8 cellular contexts compared by ENCODE assay signal in genomic region chr2:203052539-203052938, GRCh38.
"Had no signal": no experiment of that assay in that cellular context is flagged by ENCODE, and none has a peak within 500 bp of the region (broad histone marks: within the 10 kb centered on the region; RNA-seq: fewer than 3 reads in every experiment).

No MANE protein-coding gene starts in this region.

- H3K4me2 ChIP-seq: KMS-11 had no signal

- H3K9me3 Mint-ChIP-seq: IgD-negative memory B cell had no signal

- H3K27ac ChIP-seq: HL-60, KMS-11 had no signal

- H3K27ac Mint-ChIP-seq: IgD-negative memory B cell had no signal

- DNase-seq: IMR-90, KBM-7, KG1 had no signal

- H3K9ac ChIP-seq: KMS-11 had no signal

- H3K4me1 Mint-ChIP-seq: IgD-negative memory B cell had no signal

- H3K4me3 Mint-ChIP-seq: IgD-negative memory B cell had no signal

- H3K27me3 Mint-ChIP-seq: IgD-negative memory B cell had no signal

- FAIRE-seq: HepG2, HTR-8/SVneo had no signal

- ATAC-seq: HepG2 had no signal
